In the genomic region with DNA sequence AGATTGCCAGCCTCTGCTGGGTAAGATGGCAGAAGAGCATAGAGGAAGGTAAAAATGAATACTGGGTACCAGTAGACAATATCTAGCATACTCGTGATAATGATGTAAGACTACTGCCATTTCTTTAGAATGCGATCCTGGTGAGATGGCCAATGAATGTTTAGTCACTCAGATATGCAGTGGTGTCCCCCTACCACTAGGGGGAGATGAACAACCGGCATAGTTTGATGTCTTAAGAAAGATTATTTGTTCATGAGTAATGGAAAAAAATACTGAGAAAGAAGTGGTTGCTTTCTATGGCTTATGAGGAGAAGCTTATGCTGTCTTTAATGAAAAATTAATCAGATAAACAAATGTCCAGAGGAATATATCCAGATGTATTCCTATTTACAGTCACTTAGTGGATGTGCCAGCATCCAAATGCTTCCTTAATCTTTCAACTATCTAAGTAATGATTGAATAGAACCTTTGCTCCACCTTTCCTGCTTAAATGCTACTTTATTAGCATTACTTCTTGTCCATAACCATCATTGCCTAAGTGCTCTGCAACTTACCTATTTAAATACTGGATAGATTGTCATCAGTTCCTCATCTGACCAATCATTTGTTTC, we compare ENCODE assay signal across 8 cellular contexts.
DNase-seq lines count a peak whose midpoint lies in the region; ATAC-seq and TF ChIP-seq lines count a peak whose summit lies in the region.

No MANE protein-coding gene starts in this region.

- TF ChIP-seq EP300 in gastroesophageal sphincter (IDR thresholded peaks at IDR 0.05) (no peak), suprapubic skin (IDR thresholded peaks at IDR 0.05) (no peak)

- H3K4me3 ChIP-seq in gastroesophageal sphincter = no peak overlapping the region
- H3K4me3 ChIP-seq in trophoblast cell (ENCODE audit: low read depth, low read length) = no peak overlapping the region
- H3K4me3 ChIP-seq in suprapubic skin = no peak overlapping the region

- H3K27me3 ChIP-seq in gastroesophageal sphincter (no peaks in the 10 kb centered on the region), trophoblast cell (ENCODE audit: insufficient read depth, low read length) (no peaks in the 10 kb centered on the region), suprapubic skin (no peaks in the 10 kb centered on the region)

- no peak overlapping the region for H2BK12ac ChIP-seq in trophoblast cell (ENCODE audit: low read length)

- peaks cover 7% of the 10 kb centered on the region for H3K4me1 Mint-ChIP-seq in activated T-cell treated with anti-CD3 and anti-CD28 coated beads, Interleukin-2, amount 50 U/mL, for 4 hours (ENCODE audit: low read depth)

- H3K14ac ChIP-seq in trophoblast cell (ENCODE audit: low read length) = no peak overlapping the region

- H3K79me2 ChIP-seq in trophoblast cell (ENCODE audit: control insufficient read depth, insufficient read depth, low read length, poor library complexity) = no peaks in the 10 kb centered on the region

- no peak overlapping the region for H2AK5ac ChIP-seq in trophoblast cell (ENCODE audit: low read length)

- H4K8ac ChIP-seq in trophoblast cell (ENCODE audit: low read depth, low read length) = no peak overlapping the region

- H3K27me3 Mint-ChIP-seq in activated T-cell treated with anti-CD3 and anti-CD28 coated beads, Interleukin-2, amount 50 U/mL, for 4 hours (ENCODE audit: low read depth) = no peaks in the 10 kb centered on the region

- no peak overlapping the region for H2BK120ac ChIP-seq in trophoblast cell (ENCODE audit: insufficient read depth, low read length, poor library complexity)

- H3K18ac ChIP-seq in trophoblast cell (ENCODE audit: low read length) = no peak overlapping the region

- no peak overlapping the region for H3K4ac ChIP-seq in trophoblast cell (ENCODE audit: low read depth, low read length)

- H3K27ac ChIP-seq in gastroesophageal sphincter (no peak overlapping the region), trophoblast cell (ENCODE audit: low read depth, low read length) (no peak overlapping the region), suprapubic skin (no peak overlapping the region)

- H3K4me3 Mint-ChIP-seq in activated T-cell treated with anti-CD3 and anti-CD28 coated beads, Interleukin-2, amount 50 U/mL, for 4 hours = no peak overlapping the region

- 21 to 28% methylated on average over 3 of the region's 3 CpGs for WGBS in gastroesophageal sphincter (ENCODE audit: low coverage in 1 of 2), 2 donors
- WGBS in trophoblast cell (ENCODE audit: extremely low coverage, insufficient coverage, insufficient read length) = no CpG with 5 or more reads among the region's 3 CpGs
- WGBS in suprapubic skin = 15% methylated on average over 3 of the region's 3 CpGs

- TF ChIP-seq CTCF in gastroesophageal sphincter (IDR thresholded peaks at IDR 0.05) (peak; percentile 54 to 73 (median 64)), suprapubic skin (IDR thresholded peaks at IDR 0.05) (peak in 1 of 2 donors; percentile 69)

- no peaks in the 10 kb centered on the region for H3K36me3 Mint-ChIP-seq in activated T-cell treated with anti-CD3 and anti-CD28 coated beads, Interleukin-2, amount 50 U/mL, for 4 hours (ENCODE audit: insufficient read depth)

- TF ChIP-seq POLR2A in gastroesophageal sphincter (IDR thresholded peaks at IDR 0.05) = no peak
- TF ChIP-seq POLR2A in suprapubic skin (IDR thresholded peaks at IDR 0.05) = no peak

- no peak overlapping the region for H4K12ac ChIP-seq in trophoblast cell (ENCODE audit: low read depth, low read length)

- no peak overlapping the region for H2BK5ac ChIP-seq in trophoblast cell (ENCODE audit: low read depth, low read length, poor library complexity)

- H3K9me3 ChIP-seq in gastroesophageal sphincter (no peaks in the 10 kb centered on the region), trophoblast cell (ENCODE audit: insufficient read depth, low read depth, low read length) (no peaks in the 10 kb centered on the region), suprapubic skin (no peaks in the 10 kb centered on the region)

- H3K4me1 ChIP-seq in gastroesophageal sphincter = peaks cover 0 to 6% (median 0%) of the 10 kb centered on the region in 3 donors
- H3K4me1 ChIP-seq in trophoblast cell (ENCODE audit: control insufficient read depth in 1 of 2, insufficient read depth in 2 of 2, low read length in 2 of 2) = no peaks in the 10 kb centered on the region
- H3K4me1 ChIP-seq in suprapubic skin = no peaks in the 10 kb centered on the region

- H3K9me3 Mint-ChIP-seq in activated T-cell treated with anti-CD3 and anti-CD28 coated beads, Interleukin-2, amount 50 U/mL, for 4 hours = no peaks in the 10 kb centered on the region

- H3K79me1 ChIP-seq in trophoblast cell (ENCODE audit: low read length) = no peaks in the 10 kb centered on the region

- no peak overlapping the region for H3K4me2 ChIP-seq in trophoblast cell (ENCODE audit: low read length)

- H3K9ac ChIP-seq in trophoblast cell (ENCODE audit: low read length) = no peak overlapping the region

- H3K36me3 ChIP-seq in gastroesophageal sphincter = no peaks in the 10 kb centered on the region
- no peaks in the 10 kb centered on the region for H3K36me3 ChIP-seq in trophoblast cell (ENCODE audit: control insufficient read depth in 1 of 2, insufficient read depth in 2 of 2, low read length in 2 of 2)
- H3K36me3 ChIP-seq in suprapubic skin = no peaks in the 10 kb centered on the region

- no peak overlapping the region for H3K23ac ChIP-seq in trophoblast cell (ENCODE audit: low read length)

- DNase-seq in DMS153 (lab: John Stamatoyannopoulos, UW) (peak; percentile 28), NCI-H524 treated with DMSO at 0.1 percent for 48 hours (lab: John Stamatoyannopoulos, UW) (peak; percentile 47), trophoblast cell (peak; percentile 43 to 79), suprapubic skin (ENCODE audit: low spot score in 2 of 2) (no peak)
- DNase-seq in activated T-cell treated with anti-CD3 and anti-CD28 coated beads, Interleukin-2, amount 50 U/mL, for 4 hours = peak; percentile 20

- ATAC-seq in GM19395 (IDR thresholded peaks at IDR 0.05; ENCODE audit: unreplicated experiment) (peak; percentile 92), HG03432 (IDR thresholded peaks at IDR 0.05; ENCODE audit: unreplicated experiment) (peak; percentile 94), gastroesophageal sphincter (no peak)
- peak; percentile 74 to 77 for ATAC-seq in activated T-cell treated with anti-CD3 and anti-CD28 coated beads, Interleukin-2, amount 50 U/mL, for 4 hours

- no peak overlapping the region for H4K91ac ChIP-seq in trophoblast cell (ENCODE audit: low read depth, low read length)

- no peak overlapping the region for H2AFZ ChIP-seq in trophoblast cell (ENCODE audit: insufficient read depth, low read length, poor library complexity)

Comparison
In these comparisons a context has a peak if more than half of its experiments do, and no peak if none do; other contexts are left out.
1. DNase-seq: peak in DMS153 (single experiment), NCI-H524 treated with DMSO at 0.1 percent for 48 hours (single experiment), activated T-cell treated with anti-CD3 and anti-CD28 coated beads, Interleukin-2, amount 50 U/mL, for 4 hours (single experiment) and trophoblast cell (2 of 2); none in suprapubic skin (0 of 2).